ENCODE assay signal across 24 cellular contexts in the genomic region with DNA sequence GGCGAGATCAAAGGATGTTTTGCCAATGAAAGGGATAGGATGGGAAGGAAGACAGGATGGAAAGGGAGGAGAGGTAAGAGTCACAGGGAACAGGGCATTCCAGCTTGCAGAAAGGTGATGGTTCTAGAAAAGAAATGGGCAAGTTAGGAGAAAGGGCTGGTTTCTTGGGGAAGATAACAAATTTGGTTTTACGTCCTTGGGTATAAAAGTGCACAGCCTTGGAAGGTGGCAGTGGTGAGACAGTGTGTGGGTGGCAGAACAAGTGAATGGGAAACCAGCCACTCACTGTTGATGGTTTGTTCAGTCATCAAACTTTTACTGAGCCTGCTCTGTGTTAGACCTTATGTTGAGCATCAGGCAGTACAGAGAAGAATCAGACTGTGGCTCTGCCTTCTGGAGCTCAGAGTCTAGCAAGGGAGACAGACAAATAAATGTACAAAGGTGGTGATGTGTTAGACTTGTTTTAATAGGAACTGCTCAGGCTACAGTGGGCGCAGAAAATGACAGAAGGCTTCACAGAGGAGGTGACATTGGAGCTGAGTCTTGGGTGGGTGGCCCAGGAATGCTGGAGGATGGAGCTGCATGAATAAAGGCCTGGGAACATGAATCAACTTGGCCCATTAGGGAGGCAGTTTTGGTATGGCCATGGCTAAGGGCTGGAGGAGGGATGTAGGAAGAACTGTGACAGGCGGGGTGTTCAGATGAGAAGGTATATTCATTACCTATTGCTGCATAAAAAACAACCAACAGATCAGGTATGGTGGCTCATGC.
"Had no signal": no experiment of that assay in that cellular context is flagged by ENCODE, and none has a peak within 500 bp of the region (broad histone marks: within the 10 kb centered on the region; RNA-seq: fewer than 3 reads in every experiment).

No MANE protein-coding gene starts in this region.

- H3K4me1 ChIP-seq: foreskin keratinocyte, uterus had no signal

- H3K27ac Mint-ChIP-seq: endodermal cell; naive thymus-derived CD4-positive, alpha-beta T cell had no signal

- H3K4me3 ChIP-seq: coronary artery, hepatocyte, lung, neural progenitor cell, ovary, right atrium auricular region, sigmoid colon, skin epidermis, upper lobe of left lung, uterus had no signal

- ATAC-seq: foreskin keratinocyte; left colon; left ventricle myocardium superior; naive thymus-derived CD4-positive, alpha-beta T cell had no signal

- H3K27ac ChIP-seq: coronary artery, foreskin keratinocyte, hepatocyte, neural progenitor cell, ovary, right atrium auricular region, sigmoid colon, skin epidermis, upper lobe of left lung, uterus had no signal

- FAIRE-seq: endothelial cell of umbilical vein, kidney had no signal

- H3K9me3 ChIP-seq: ovary, right atrium auricular region, sigmoid colon, upper lobe of left lung, uterus had no signal

- H3K9me3 Mint-ChIP-seq: endodermal cell; naive thymus-derived CD4-positive, alpha-beta T cell; neural progenitor cell had no signal

- H3K36me3 Mint-ChIP-seq: naive thymus-derived CD4-positive, alpha-beta T cell had no signal

- H3K4me3 Mint-ChIP-seq: endodermal cell; naive thymus-derived CD4-positive, alpha-beta T cell; neural progenitor cell had no signal

- H3K36me3 ChIP-seq: neural progenitor cell, ovary, right atrium auricular region, sigmoid colon, upper lobe of left lung, uterus had no signal

- H3K4me1 Mint-ChIP-seq: naive thymus-derived CD4-positive, alpha-beta T cell had no signal

- DNase-seq: effector CD4-positive, alpha-beta T cell; endodermal cell; erythroblast; foreskin keratinocyte; kidney; left colon; left ventricle myocardium superior; mesendoderm; naive thymus-derived CD4-positive, alpha-beta T cell; nucleus accumbens; ovary; sigmoid colon; stimulated activated CD4-positive, alpha-beta T cell treated with anti-CD3 and anti-CD28 coated beads, Interleukin-2, amount 100 ng/mL, for 24 hours; stimulated activated CD4-positive, alpha-beta T cell treated with anti-CD3 and anti-CD28 coated beads, Interleukin-4, amount 100 ng/mL, for 4 hours; stimulated activated naive CD4-positive, alpha-beta T cell; upper lobe of left lung; uterus had no signal

- H3K27me3 ChIP-seq: neural progenitor cell, ovary, right atrium auricular region, sigmoid colon, upper lobe of left lung, uterus had no signal
